ENCODE assay signal across 25 cellular contexts in genomic region chr5:45171563-45171962, GRCh38.
"Had no signal": no experiment of that assay in that cellular context is flagged by ENCODE, and none has a peak within 500 bp of the region (broad histone marks: within the 10 kb centered on the region; RNA-seq: fewer than 3 reads in every experiment).

No MANE protein-coding gene starts in this region.

- H3K9me3 ChIP-seq: left ventricle myocardium inferior, mucosa of descending colon, psoas muscle, right lobe of liver, stomach, testis, thyroid gland, transverse colon, upper lobe of left lung had no signal

- ATAC-seq: mucosa of descending colon; naive thymus-derived CD4-positive, alpha-beta T cell; natural killer cell treated with Interleukin-12 subunit alpha and Interleukin-12 subunit beta and Interleukin-15 and Interleukin-18, amount 100 ng/mL, for 72 hours; psoas muscle; right lobe of liver; stimulated activated naive B cell treated with anti-CD40 and anti-IgM and Interleukin-4, amounts not matched to agents 10 μg/mL and 1 μg/mL and 100 μg/mL, for 72 hours; stimulated activated naive CD8-positive, alpha-beta T cell treated with anti-CD3 and anti-CD28 coated beads, Interleukin-15, Interleukin-2, amounts not matched to agents 100 U/mL and 50 U/mL, for 24 hours had no signal

- H3K4me2 ChIP-seq: smooth muscle cell had no signal

- H3K4me3 Mint-ChIP-seq: immature natural killer cell; naive thymus-derived CD4-positive, alpha-beta T cell; natural killer cell treated with Interleukin-12 subunit alpha and Interleukin-12 subunit beta and Interleukin-15 and Interleukin-18, amount 100 ng/mL, for 72 hours; stimulated activated naive B cell treated with anti-CD40 and anti-IgM and Interleukin-4, amounts not matched to agents 10 μg/mL and 1 μg/mL and 100 μg/mL, for 72 hours had no signal

- H3K36me3 Mint-ChIP-seq: immature natural killer cell; naive thymus-derived CD4-positive, alpha-beta T cell; natural killer cell treated with Interleukin-12 subunit alpha and Interleukin-12 subunit beta and Interleukin-15 and Interleukin-18, amount 100 ng/mL, for 72 hours; stimulated activated naive B cell treated with anti-CD40 and anti-IgM and Interleukin-4, amounts not matched to agents 10 μg/mL and 1 μg/mL and 100 μg/mL, for 72 hours had no signal

- H3K79me2 ChIP-seq: parathyroid adenoma had no signal

- H3K9ac ChIP-seq: parathyroid adenoma had no signal

- H3K27me3 Mint-ChIP-seq: naive thymus-derived CD4-positive, alpha-beta T cell; natural killer cell treated with Interleukin-12 subunit alpha and Interleukin-12 subunit beta and Interleukin-15 and Interleukin-18, amount 100 ng/mL, for 72 hours; stimulated activated naive B cell treated with anti-CD40 and anti-IgM and Interleukin-4, amounts not matched to agents 10 μg/mL and 1 μg/mL and 100 μg/mL, for 72 hours had no signal

- H3K27me3 ChIP-seq: right lobe of liver, stomach, testis, thyroid gland, transverse colon, upper lobe of left lung had no signal

- DNase-seq: hypothalamus; immature natural killer cell; kidney; left ventricle myocardium inferior; midbrain; mucosa of descending colon; naive thymus-derived CD4-positive, alpha-beta T cell; nucleus accumbens; psoas muscle; right lobe of liver; stimulated activated CD4-positive, alpha-beta T cell treated with anti-CD3 and anti-CD28 coated beads, Interleukin-1b, Interleukin-23, amount 100 ng/mL, for 48 hours; stimulated activated CD4-positive, alpha-beta T cell treated with anti-CD3 and anti-CD28 coated beads, Interleukin-2, amount 100 ng/mL, for 48 hours; stimulated activated CD4-positive, alpha-beta T cell treated with anti-CD3 and anti-CD28 coated beads, Interleukin-4, amount 100 ng/mL, for 4 hours; stimulated activated CD8-positive, alpha-beta memory T cell treated with anti-CD3 and anti-CD28 coated beads, Interleukin-4, amount 100 ng/mL, for 48 hours; stimulated activated naive B cell treated with anti-CD40 and anti-IgM and Interleukin-4, amounts not matched to agents 10 μg/mL and 1 μg/mL and 100 μg/mL, for 72 hours; stimulated activated naive CD8-positive, alpha-beta T cell treated with anti-CD3 and anti-CD28 coated beads, Interleukin-15, Interleukin-2, amounts not matched to agents 100 U/mL and 50 U/mL, for 24 hours; stomach; testis; thyroid gland; transverse colon; upper lobe of left lung had no signal

- H3K36me3 ChIP-seq: left ventricle myocardium inferior, right lobe of liver, stomach, thyroid gland, transverse colon, upper lobe of left lung had no signal

- H2AFZ ChIP-seq: parathyroid adenoma had no signal

- H3K4me1 Mint-ChIP-seq: immature natural killer cell; naive thymus-derived CD4-positive, alpha-beta T cell; stimulated activated naive B cell treated with anti-CD40 and anti-IgM and Interleukin-4, amounts not matched to agents 10 μg/mL and 1 μg/mL and 100 μg/mL, for 72 hours had no signal

- H3K4me1 ChIP-seq: left ventricle myocardium inferior, parathyroid adenoma, psoas muscle, right lobe of liver, stomach, testis, thyroid gland, transverse colon, upper lobe of left lung had no signal

- H3K4me3 ChIP-seq: left ventricle myocardium inferior, lung, mucosa of descending colon, psoas muscle, right lobe of liver, smooth muscle cell, stomach, testis, thyroid gland, transverse colon, upper lobe of left lung had no signal

- H3K27ac Mint-ChIP-seq: immature natural killer cell; naive thymus-derived CD4-positive, alpha-beta T cell; natural killer cell treated with Interleukin-12 subunit alpha and Interleukin-12 subunit beta and Interleukin-15 and Interleukin-18, amount 100 ng/mL, for 72 hours; stimulated activated naive B cell treated with anti-CD40 and anti-IgM and Interleukin-4, amounts not matched to agents 10 μg/mL and 1 μg/mL and 100 μg/mL, for 72 hours had no signal

- H3K27ac ChIP-seq: left ventricle myocardium inferior, parathyroid adenoma, psoas muscle, right lobe of liver, stomach, testis, thyroid gland, transverse colon, upper lobe of left lung had no signal
